In the genomic region with DNA sequence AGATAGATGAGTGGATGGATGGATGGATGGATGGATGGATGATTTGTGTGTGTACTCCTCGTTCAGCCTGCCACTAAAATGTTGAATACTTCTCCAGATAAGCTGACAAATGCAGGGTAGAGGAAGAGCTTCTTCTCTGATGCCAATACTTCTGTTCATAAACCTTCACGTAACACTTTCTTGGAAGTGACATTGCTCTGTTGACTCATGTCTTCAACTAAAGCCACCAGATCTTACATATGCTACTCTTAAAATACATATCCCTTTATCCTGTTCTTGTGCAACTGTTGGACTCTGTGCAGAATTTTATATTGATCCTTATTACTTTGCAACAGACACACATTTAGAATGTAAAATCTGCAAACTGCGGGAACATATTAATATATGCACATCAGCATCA, we compare ENCODE assay signal across 21 cellular contexts. TPM values are rescaled to one million over a fixed set of nuclear protein-coding genes. Genes with fewer than 3 reads are reported as not detected.
DNase-seq lines count a peak whose midpoint lies in the region; ATAC-seq, FAIRE-seq and TF ChIP-seq lines count a peak whose summit lies in the region.
"Had no signal": no experiment of that assay in that cellular context is flagged by ENCODE, and none has a peak within 500 bp of the region (broad histone marks: within the 10 kb centered on the region; RNA-seq: fewer than 3 reads in every experiment).

No MANE protein-coding gene starts in this region.

- TF ChIP-seq POLR2A in heart left ventricle (IDR thresholded peaks at IDR 0.05) = no peak

- POLR2A ChIA-PET in CD8-positive, alpha-beta memory T cell (lab: Charles Lee) = no interaction called here
- POLR2A ChIA-PET in activated B cell treated with CpG ODN at 0.5 μM for 24 hours (lab: Charles Lee) (interaction anchor here (1.0 to 1.1 kb wide), 3 partner anchors 9 to 71 kb away, joined by 3 to 5 read pairs (median 3); no protein-coding TSS in a partner anchor), RWPE1 (lab: Yijun Ruan, JAX; ENCODE audit: low non-redundant PET) (no interaction called here)

- no peak overlapping the region for H3K4me3 ChIP-seq in CD8-positive, alpha-beta memory T cell (ENCODE audit: low read length)
- no peak overlapping the region for H3K4me3 ChIP-seq in heart left ventricle
- H3K4me3 ChIP-seq: GM23338, MG63, SJSA1 had no signal

- no peaks in the 10 kb centered on the region for H3K36me3 ChIP-seq in CD8-positive, alpha-beta memory T cell (ENCODE audit: insufficient read depth, low read length)
- H3K36me3 ChIP-seq in heart left ventricle = no peaks in the 10 kb centered on the region
- H3K36me3 ChIP-seq: MG63, SJSA1 had no signal

- FAIRE-seq in GM18507 (lab: Jason Lieb, UNC) = peak; percentile 49
- FAIRE-seq: HTR-8/SVneo had no signal

- TF ChIP-seq CTCF in activated B cell treated with CpG ODN at 0.5 μM for 24 hours (IDR thresholded peaks at IDR 0.05) (no peak), RWPE1 (conservative IDR thresholded peaks at IDR 0.05; ENCODE audit: low read depth) (no peak), heart left ventricle (IDR thresholded peaks at IDR 0.05) (no peak)

- no peaks in the 10 kb centered on the region for H3K27me3 ChIP-seq in CD8-positive, alpha-beta memory T cell (ENCODE audit: insufficient read depth, low read length, poor library complexity, severe bottlenecking)
- no peaks in the 10 kb centered on the region for H3K27me3 ChIP-seq in heart left ventricle
- H3K27me3 ChIP-seq: MG63 had no signal

- no peaks in the 10 kb centered on the region for H3K9me3 ChIP-seq in CD8-positive, alpha-beta memory T cell (ENCODE audit: low read length)
- H3K9me3 ChIP-seq in heart left ventricle = no peaks in the 10 kb centered on the region
- H3K9me3 ChIP-seq: MG63, SJSA1 had no signal

- H3K27me3 Mint-ChIP-seq in CD8-positive, alpha-beta memory T cell = no peaks in the 10 kb centered on the region
- no peaks in the 10 kb centered on the region for H3K27me3 Mint-ChIP-seq in activated B cell treated with CpG ODN at 0.5 μM for 24 hours

- H3K27ac ChIP-seq in CD8-positive, alpha-beta memory T cell (ENCODE audit: low read depth, low read length) = no peak overlapping the region
- no peak overlapping the region for H3K27ac ChIP-seq in RWPE1
- H3K27ac ChIP-seq in heart left ventricle = no peak overlapping the region
- H3K27ac ChIP-seq: C4-2B, SJSA1 had no signal

- H3K4me3 Mint-ChIP-seq in CD8-positive, alpha-beta memory T cell = peak overlapping the region in 2 of 7 donors; percentile 1 to 2
- peak overlapping the region; percentile 50 for H3K4me3 Mint-ChIP-seq in activated B cell treated with CpG ODN at 0.5 μM for 24 hours
- peak overlapping the region; percentile 22 for H3K4me3 Mint-ChIP-seq in stimulated activated effector memory CD8-positive, alpha-beta T cell treated with anti-CD3 and anti-CD28 coated beads, Interleukin-12 subunit alpha, Interleukin-12 subunit beta, amount 100 ng/mL, for 72 hours
- H3K4me3 Mint-ChIP-seq: GM23338 had no signal

- H3K4me1 ChIP-seq in CD8-positive, alpha-beta memory T cell (ENCODE audit: insufficient read depth, low read length) = peaks cover 18% of the 10 kb centered on the region
- peaks cover 0 to 21% (median 0%) of the 10 kb centered on the region in 12 donors for H3K4me1 ChIP-seq in heart left ventricle
- H3K4me1 ChIP-seq: SJSA1 had no signal

- ATAC-seq in activated B cell treated with CpG ODN at 0.5 μM for 24 hours (ENCODE audit: low read depth) (no peak), heart left ventricle (no peak)
- ATAC-seq in stimulated activated effector memory CD8-positive, alpha-beta T cell treated with anti-CD3 and anti-CD28 coated beads, Interleukin-12 subunit alpha, Interleukin-12 subunit beta, amount 100 ng/mL, for 72 hours = no peak
- ATAC-seq: GM23338, Panc1 had no signal

- H3K36me3 Mint-ChIP-seq in CD8-positive, alpha-beta memory T cell = peaks cover 0 to 13% (median 5%) of the 10 kb centered on the region in 3 donors
- peaks cover 65% of the 10 kb centered on the region for H3K36me3 Mint-ChIP-seq in activated B cell treated with CpG ODN at 0.5 μM for 24 hours (ENCODE audit: low read depth)
- H3K36me3 Mint-ChIP-seq in stimulated activated effector memory CD8-positive, alpha-beta T cell treated with anti-CD3 and anti-CD28 coated beads, Interleukin-12 subunit alpha, Interleukin-12 subunit beta, amount 100 ng/mL, for 72 hours = peaks cover 22% of the 10 kb centered on the region

- H3K4me1 Mint-ChIP-seq in CD8-positive, alpha-beta memory T cell = peaks cover 49 to 58% (median 55%) of the 10 kb centered on the region in 3 donors
- peaks cover 97% of the 10 kb centered on the region for H3K4me1 Mint-ChIP-seq in activated B cell treated with CpG ODN at 0.5 μM for 24 hours
- peaks cover 72% of the 10 kb centered on the region for H3K4me1 Mint-ChIP-seq in stimulated activated effector memory CD8-positive, alpha-beta T cell treated with anti-CD3 and anti-CD28 coated beads, Interleukin-12 subunit alpha, Interleukin-12 subunit beta, amount 100 ng/mL, for 72 hours

- WGBS in heart left ventricle, 4 donors = 89 to 91% (median 90%) methylated on average over 3 of the region's 3 CpGs

- H3K9me3 Mint-ChIP-seq in CD8-positive, alpha-beta memory T cell = no peaks in the 10 kb centered on the region
- H3K9me3 Mint-ChIP-seq in activated B cell treated with CpG ODN at 0.5 μM for 24 hours = no peaks in the 10 kb centered on the region
- H3K9me3 Mint-ChIP-seq in stimulated activated effector memory CD8-positive, alpha-beta T cell treated with anti-CD3 and anti-CD28 coated beads, Interleukin-12 subunit alpha, Interleukin-12 subunit beta, amount 100 ng/mL, for 72 hours = peaks cover 4% of the 10 kb centered on the region
- H3K9me3 Mint-ChIP-seq: GM23338 had no signal

- no peak for DNase-seq in CD8-positive, alpha-beta memory T cell
- DNase-seq in GM18507 (ENCODE audit: extremely low spot score, insufficient read length, low read depth) (no peak), activated B cell treated with CpG ODN at 0.5 μM for 24 hours (no peak), NCI-H2029 (lab: John Stamatoyannopoulos, UW) (no peak), RWPE1 (ENCODE audit: low spot score) (no peak), heart left ventricle (no peak)
- no peak for DNase-seq in stimulated activated effector memory CD8-positive, alpha-beta T cell treated with anti-CD3 and anti-CD28 coated beads, Interleukin-12 subunit alpha, Interleukin-12 subunit beta, amount 100 ng/mL, for 72 hours (ENCODE audit: low spot score in 2 of 2)
- DNase-seq: DMS79, HCEC 1CT, IMR-90, Kasumi-1, MG63, NCI-H1105 treated with DMSO at 0.1 percent for 48 hours, NCI-H1694, NCI-H345, NCI-H526 had no signal

- CTCF ChIA-PET in CD8-positive, alpha-beta memory T cell (lab: Charles Lee) = interaction anchor here (1.5 kb wide), 1 partner anchor 42 kb away, joined by 4 read pairs; no protein-coding TSS in a partner anchor
- CTCF ChIA-PET in activated B cell treated with CpG ODN at 0.5 μM for 24 hours (lab: Charles Lee) = interaction anchor here (1.1 to 1.4 kb wide), 2 partner anchors 12 to 23 kb away, joined by 3 to 6 read pairs; no protein-coding TSS in a partner anchor
- CTCF ChIA-PET in RWPE1 (lab: Yijun Ruan, JAX) = no interaction called here

- peak overlapping the region in 5 of 8 donors; percentile 3 to 81 (median 31) for H3K27ac Mint-ChIP-seq in CD8-positive, alpha-beta memory T cell
- peak overlapping the region; percentile 81 for H3K27ac Mint-ChIP-seq in activated B cell treated with CpG ODN at 0.5 μM for 24 hours
- H3K27ac Mint-ChIP-seq in stimulated activated effector memory CD8-positive, alpha-beta T cell treated with anti-CD3 and anti-CD28 coated beads, Interleukin-12 subunit alpha, Interleukin-12 subunit beta, amount 100 ng/mL, for 72 hours = no peak overlapping the region
- H3K27ac Mint-ChIP-seq: GM23338 had no signal

- intact Hi-C loops in activated B cell treated with CpG ODN at 0.5 μM for 24 hours (cut with micrococcal nuclease) (no loop called here), heart left ventricle (cut with DNase I) (no loop called here)

RNA-seq across cellular contexts. Expression of gene PIK3AP1, which starts 26.9 kb away (rescaled TPM):
- 1 to 10 TPM; 5.7 to 6.7 TPM for total RNA-seq in CD8-positive, alpha-beta memory T cell
- 37.0 TPM for polyA plus RNA-seq in CD8-positive, alpha-beta memory T cell
- 156 and 157 TPM in 2 replicates for total RNA-seq in activated B cell treated with CpG ODN at 0.5 μM for 24 hours
- 10 to 100 TPM in 2 of 9 donors, 1 to 10 TPM in 7; 1.4 to 37.9 (median 6.1) TPM for total RNA-seq in heart left ventricle
- 1 to 10 TPM; 1.3 to 1.8 TPM for polyA plus RNA-seq in heart left ventricle
